Comparison of ENCODE assay signal across 22 cellular contexts in genomic region chr20:38920851-38921250, GRCh38. TPM values are rescaled to one million over a fixed set of nuclear protein-coding genes. Genes with fewer than 3 reads are reported as not detected.
A peak's percentile ranks its signal among the peaks of the same experiment; 100 is the strongest.
DNase-seq lines count a peak whose midpoint lies in the region; ATAC-seq and TF ChIP-seq lines count a peak whose summit lies in the region.
"Had no signal": no experiment of that assay in that cellular context is flagged by ENCODE, and none has a peak within 500 bp of the region (broad histone marks: within the 10 kb centered on the region; RNA-seq: fewer than 3 reads in every experiment).

No MANE protein-coding gene starts in this region.

- no peaks in the 10 kb centered on the region for H3K27me3 Mint-ChIP-seq in natural killer cell treated with Interleukin-12 subunit alpha and Interleukin-12 subunit beta and Interleukin-15 and Interleukin-18, amount 100 ng/mL, for 72 hours
- H3K27me3 Mint-ChIP-seq in natural killer cell (ENCODE audit: low read depth in 2 of 2) = no peaks in the 10 kb centered on the region
- no peaks in the 10 kb centered on the region for H3K27me3 Mint-ChIP-seq in stimulated activated naive B cell treated with anti-CD40 and anti-IgM and Interleukin-4, amounts not matched to agents 10 μg/mL and 1 μg/mL and 100 μg/mL, for 72 hours
- H3K27me3 Mint-ChIP-seq: CD4-positive, alpha-beta T cell had no signal

- peaks cover 4 to 8% of the 10 kb centered on the region in 2 donors for H3K4me1 Mint-ChIP-seq in natural killer cell treated with Interleukin-12 subunit alpha and Interleukin-12 subunit beta and Interleukin-15 and Interleukin-18, amount 100 ng/mL, for 72 hours (ENCODE audit: low read depth in 2 of 2)
- peaks cover 0 to 4% of the 10 kb centered on the region in 2 donors for H3K4me1 Mint-ChIP-seq in natural killer cell
- H3K4me1 Mint-ChIP-seq in stimulated activated naive B cell treated with anti-CD40 and anti-IgM and Interleukin-4, amounts not matched to agents 10 μg/mL and 1 μg/mL and 100 μg/mL, for 72 hours = peaks cover 8 to 14% of the 10 kb centered on the region in 2 donors

- H3K4ac ChIP-seq in trophoblast cell (ENCODE audit: low read depth, low read length) = no peak overlapping the region

- no peaks in the 10 kb centered on the region for H3K79me1 ChIP-seq in trophoblast cell (ENCODE audit: low read length)

- no peaks in the 10 kb centered on the region for H3K79me2 ChIP-seq in trophoblast cell (ENCODE audit: control insufficient read depth, insufficient read depth, low read length, poor library complexity)

- peaks cover 5% of the 10 kb centered on the region for H3K36me3 Mint-ChIP-seq in natural killer cell treated with Interleukin-12 subunit alpha and Interleukin-12 subunit beta and Interleukin-15 and Interleukin-18, amount 100 ng/mL, for 72 hours
- no peaks in the 10 kb centered on the region for H3K36me3 Mint-ChIP-seq in natural killer cell
- peaks cover 23 to 31% of the 10 kb centered on the region in 2 donors for H3K36me3 Mint-ChIP-seq in stimulated activated naive B cell treated with anti-CD40 and anti-IgM and Interleukin-4, amounts not matched to agents 10 μg/mL and 1 μg/mL and 100 μg/mL, for 72 hours

- no peak overlapping the region for H2BK120ac ChIP-seq in trophoblast cell (ENCODE audit: insufficient read depth, low read length, poor library complexity)

- H3K23ac ChIP-seq in trophoblast cell (ENCODE audit: low read length) = no peak overlapping the region

- no peak overlapping the region for H2BK5ac ChIP-seq in trophoblast cell (ENCODE audit: low read depth, low read length, poor library complexity)

- H4K91ac ChIP-seq in trophoblast cell (ENCODE audit: low read depth, low read length) = no peak overlapping the region

- no peak overlapping the region for H2BK12ac ChIP-seq in trophoblast cell (ENCODE audit: low read length)

- H3K4me3 ChIP-seq in trophoblast cell (ENCODE audit: low read depth, low read length) = no peak overlapping the region
- H3K4me3 ChIP-seq: A549; BLaER1 treated with 17β-estradiol and CSF1 and Interleukin-3, amounts not matched to agents 10 nM and 100 nM; GM23248 had no signal

- no peak for TF ChIP-seq CTCF in natural killer cell (IDR thresholded peaks at IDR 0.05)

- H3K4me1 ChIP-seq in trophoblast cell (ENCODE audit: control insufficient read depth in 1 of 2, insufficient read depth in 2 of 2, low read length in 2 of 2) = no peaks in the 10 kb centered on the region
- H3K4me1 ChIP-seq: A549; BE2C; BLaER1 treated with 17β-estradiol and CSF1 and Interleukin-3, amounts not matched to agents 10 nM and 100 nM had no signal

- WGBS in trophoblast cell (ENCODE audit: extremely low coverage, insufficient coverage, insufficient read length) = no CpG with 5 or more reads among the region's 9 CpGs

- no peak overlapping the region for H4K12ac ChIP-seq in trophoblast cell (ENCODE audit: low read depth, low read length)

- H3K4me2 ChIP-seq in trophoblast cell (ENCODE audit: low read length) = no peak overlapping the region
- H3K4me2 ChIP-seq: A549; BLaER1 treated with 17β-estradiol and CSF1 and Interleukin-3, amounts not matched to agents 10 nM and 100 nM had no signal

- no peak overlapping the region for H4K8ac ChIP-seq in trophoblast cell (ENCODE audit: low read depth, low read length)

- no peak overlapping the region for H3K18ac ChIP-seq in trophoblast cell (ENCODE audit: low read length)

- DNase-seq in natural killer cell treated with Interleukin-12 subunit alpha and Interleukin-12 subunit beta and Interleukin-15 and Interleukin-18, amount 100 ng/mL, for 72 hours (ENCODE audit: low spot score) = peak; percentile 1
- DNase-seq in natural killer cell (no peak), trophoblast cell (peak; percentile 75 to 87), NCI-H1105 treated with DMSO at 0.1 percent for 48 hours (lab: John Stamatoyannopoulos, UW) (no peak), NCI-H510A treated with DMSO at 0.1 percent for 48 hours (lab: John Stamatoyannopoulos, UW) (no peak)
- no peak for DNase-seq in stimulated activated naive B cell treated with anti-CD40 and anti-IgM and Interleukin-4, amounts not matched to agents 10 μg/mL and 1 μg/mL and 100 μg/mL, for 72 hours
- DNase-seq: 8988T; ACHN; AML-193; BE2C; CD4-positive, alpha-beta T cell; CD8-positive, alpha-beta memory T cell; DMS 273 treated with DMSO at 0.1 percent for 48 hours; DMS79; EL; GF-D8; GM23248; H7; HCEC 1CT had no signal

- H3K14ac ChIP-seq in trophoblast cell (ENCODE audit: low read length) = no peak overlapping the region

- intact Hi-C loops in natural killer cell (cut with micrococcal nuclease) = no loop called here

- H3K27ac ChIP-seq in trophoblast cell (ENCODE audit: low read depth, low read length) = no peak overlapping the region
- H3K27ac ChIP-seq: A549; BLaER1 treated with 17β-estradiol and CSF1 and Interleukin-3, amounts not matched to agents 10 nM and 100 nM; GM23248 had no signal

- H3K27ac Mint-ChIP-seq in natural killer cell treated with Interleukin-12 subunit alpha and Interleukin-12 subunit beta and Interleukin-15 and Interleukin-18, amount 100 ng/mL, for 72 hours = no peak overlapping the region
- no peak overlapping the region for H3K27ac Mint-ChIP-seq in natural killer cell
- peak overlapping the region; percentile 20 for H3K27ac Mint-ChIP-seq in stimulated activated naive B cell treated with anti-CD40 and anti-IgM and Interleukin-4, amounts not matched to agents 10 μg/mL and 1 μg/mL and 100 μg/mL, for 72 hours
- H3K27ac Mint-ChIP-seq: CD14-positive monocyte; CD4-positive, alpha-beta T cell had no signal

- no peak overlapping the region for H3K9ac ChIP-seq in trophoblast cell (ENCODE audit: low read length)
- H3K9ac ChIP-seq: BLaER1 treated with 17β-estradiol and CSF1 and Interleukin-3, amounts not matched to agents 10 nM and 100 nM; GM23248 had no signal

- H2AFZ ChIP-seq in trophoblast cell (ENCODE audit: insufficient read depth, low read length, poor library complexity) = no peak overlapping the region
- H2AFZ ChIP-seq: GM23248 had no signal

- no peak overlapping the region for H3K4me3 Mint-ChIP-seq in natural killer cell treated with Interleukin-12 subunit alpha and Interleukin-12 subunit beta and Interleukin-15 and Interleukin-18, amount 100 ng/mL, for 72 hours
- H3K4me3 Mint-ChIP-seq in natural killer cell = no peak overlapping the region
- H3K4me3 Mint-ChIP-seq in stimulated activated naive B cell treated with anti-CD40 and anti-IgM and Interleukin-4, amounts not matched to agents 10 μg/mL and 1 μg/mL and 100 μg/mL, for 72 hours = no peak overlapping the region
- H3K4me3 Mint-ChIP-seq: CD14-positive monocyte; CD4-positive, alpha-beta T cell; CD8-positive, alpha-beta memory T cell had no signal

- no peaks in the 10 kb centered on the region for H3K9me3 ChIP-seq in trophoblast cell (ENCODE audit: insufficient read depth, low read depth, low read length)
- H3K9me3 ChIP-seq: A549; BE2C; BLaER1 treated with 17β-estradiol and CSF1 and Interleukin-3, amounts not matched to agents 10 nM and 100 nM had no signal

- no peaks in the 10 kb centered on the region for H3K9me3 Mint-ChIP-seq in natural killer cell treated with Interleukin-12 subunit alpha and Interleukin-12 subunit beta and Interleukin-15 and Interleukin-18, amount 100 ng/mL, for 72 hours
- H3K9me3 Mint-ChIP-seq in natural killer cell = no peaks in the 10 kb centered on the region
- no peaks in the 10 kb centered on the region for H3K9me3 Mint-ChIP-seq in stimulated activated naive B cell treated with anti-CD40 and anti-IgM and Interleukin-4, amounts not matched to agents 10 μg/mL and 1 μg/mL and 100 μg/mL, for 72 hours
- H3K9me3 Mint-ChIP-seq: CD4-positive, alpha-beta T cell had no signal

- no peak overlapping the region for H2AK5ac ChIP-seq in trophoblast cell (ENCODE audit: low read length)

- H3K27me3 ChIP-seq in trophoblast cell (ENCODE audit: insufficient read depth, low read length) = no peaks in the 10 kb centered on the region
- H3K27me3 ChIP-seq: BE2C; BLaER1 treated with 17β-estradiol and CSF1 and Interleukin-3, amounts not matched to agents 10 nM and 100 nM had no signal

- no peak for ATAC-seq in natural killer cell treated with Interleukin-12 subunit alpha and Interleukin-12 subunit beta and Interleukin-15 and Interleukin-18, amount 100 ng/mL, for 72 hours
- ATAC-seq in natural killer cell = no peak
- no peak for ATAC-seq in stimulated activated naive B cell treated with anti-CD40 and anti-IgM and Interleukin-4, amounts not matched to agents 10 μg/mL and 1 μg/mL and 100 μg/mL, for 72 hours (replicated peaks)

- no peaks in the 10 kb centered on the region for H3K36me3 ChIP-seq in trophoblast cell (ENCODE audit: control insufficient read depth in 1 of 2, insufficient read depth in 2 of 2, low read length in 2 of 2)

RNA-seq across cellular contexts. Expression of gene FAM83D, which starts 5.4 kb away (rescaled TPM):
- total RNA-seq in natural killer cell treated with Interleukin-12 subunit alpha and Interleukin-12 subunit beta and Interleukin-15 and Interleukin-18, amount 100 ng/mL, for 72 hours = 10 to 100 TPM in 1 of 2 donors, 1 to 10 TPM in 1; 8.1 to 25.0 TPM
- total RNA-seq in natural killer cell = 1 to 10 TPM; 1.1 to 2.7 (median 2.1) TPM
- 63.6 and 64.0 TPM in 2 replicates for polyA plus RNA-seq in trophoblast cell (2013)

RNA-seq across cellular contexts. Expression of gene DHX35, which starts 41.3 kb away (rescaled TPM):
- total RNA-seq in natural killer cell treated with Interleukin-12 subunit alpha and Interleukin-12 subunit beta and Interleukin-15 and Interleukin-18, amount 100 ng/mL, for 72 hours = 10 to 100 TPM in 1 of 2 donors, 1 to 10 TPM in 1; 9.9 to 17.2 TPM
- 10 to 100 TPM in 2 of 3 donors, 1 to 10 TPM in 1; 8.8 to 11.4 (median 10.2) TPM for total RNA-seq in natural killer cell
- 4.1 and 5.0 TPM in 2 replicates for polyA plus RNA-seq in trophoblast cell (2013)

Comparison
In these comparisons a context has a peak if more than half of its experiments do, and no peak if none do; other contexts are left out.
1. DNase-seq: peak in natural killer cell treated with Interleukin-12 subunit alpha and Interleukin-12 subunit beta and Interleukin-15 and Interleukin-18, amount 100 ng/mL, for 72 hours (single experiment) and trophoblast cell (2 of 2); none in natural killer cell (single experiment), stimulated activated naive B cell treated with anti-CD40 and anti-IgM and Interleukin-4, amounts not matched to agents 10 μg/mL and 1 μg/mL and 100 μg/mL, for 72 hours (single experiment), NCI-H1105 treated with DMSO at 0.1 percent for 48 hours (single experiment) and NCI-H510A treated with DMSO at 0.1 percent for 48 hours (single experiment).